In genomic region chr1:9883585-9884449, GRCh38 we compare ENCODE assay signal across 17 cellular contexts. TPM values are rescaled to one million over a fixed set of nuclear protein-coding genes. Genes with fewer than 3 reads are reported as not detected.
DNase-seq lines count a peak whose midpoint lies in the region; ATAC-seq and TF ChIP-seq lines count a peak whose summit lies in the region.
"Had no signal": no experiment of that assay in that cellular context is flagged by ENCODE, and none has a peak within 500 bp of the region (broad histone marks: within the 10 kb centered on the region; RNA-seq: fewer than 3 reads in every experiment).

No MANE protein-coding gene starts in this region.

- peak overlapping the region; percentile 65 for H3K9ac ChIP-seq in neuronal stem cell (ENCODE audit: low read depth, low read length, poor library complexity)

- H4K8ac ChIP-seq in neuronal stem cell (ENCODE audit: low read depth, low read length), result peak overlapping the region; percentile 93

- BruUV-seq in Caco-2 (replicated peaks; lab: Mats Ljungman, UMichigan), result no TSS peak

- CTCF ChIA-PET in HEK293 (lab: Yijun Ruan, JAX) (interaction anchor here (0.6 to 3.4 kb wide), 5 partner anchors 9 to 186 kb away, joined by 3 to 16 read pairs (median 4); no protein-coding TSS in a partner anchor), Caco-2 (lab: Charles Lee) (interaction anchor here (1.2 kb wide), 1 partner anchor 11 kb away, joined by 4 read pairs; no protein-coding TSS in a partner anchor)

- intact Hi-C loops in left cardiac atrium (cut with DNase I) (no loop called here), Caco-2 (cut with micrococcal nuclease; ENCODE audit: unreplicated experiment) (no loop called here)

- H3K36me3 Mint-ChIP-seq in activated T-helper 17 cell treated with anti-CD3 and anti-CD28 coated beads, Interleukin-2, amount 50 U/mL, for 72 hours (ENCODE audit: low read depth), result no peaks in the 10 kb centered on the region
- no peaks in the 10 kb centered on the region for H3K36me3 Mint-ChIP-seq in Caco-2 (ENCODE audit: insufficient read depth, unreplicated experiment)

- peak overlapping the region; percentile 1 for H4K91ac ChIP-seq in neuronal stem cell (ENCODE audit: low read depth, low read length, poor library complexity)

- H3K4me3 Mint-ChIP-seq in activated T-helper 17 cell treated with anti-CD3 and anti-CD28 coated beads, Interleukin-2, amount 50 U/mL, for 72 hours, result no peak overlapping the region
- no peak overlapping the region for H3K4me3 Mint-ChIP-seq in Caco-2 (ENCODE audit: unreplicated experiment)
- H3K4me3 Mint-ChIP-seq: activated CD4-positive, alpha-beta T cell treated with anti-CD3 and anti-CD28 coated beads, Interleukin-2, amount 10 ng/mL, durations not matched to agents 24 days and 14 days had no signal

- H3K27me3 Mint-ChIP-seq in activated T-helper 17 cell treated with anti-CD3 and anti-CD28 coated beads, Interleukin-2, amount 50 U/mL, for 72 hours, result no peaks in the 10 kb centered on the region
- no peaks in the 10 kb centered on the region for H3K27me3 Mint-ChIP-seq in Caco-2 (ENCODE audit: insufficient read depth, unreplicated experiment)
- H3K27me3 Mint-ChIP-seq: activated CD4-positive, alpha-beta T cell treated with anti-CD3 and anti-CD28 coated beads, Interleukin-2, amount 10 ng/mL, durations not matched to agents 24 days and 14 days had no signal

- H3K14ac ChIP-seq in neuronal stem cell (ENCODE audit: low read length), result peak overlapping the region; percentile 79

- peaks cover 11% of the 10 kb centered on the region for H3K4me1 Mint-ChIP-seq in activated T-helper 17 cell treated with anti-CD3 and anti-CD28 coated beads, Interleukin-2, amount 50 U/mL, for 72 hours
- no peaks in the 10 kb centered on the region for H3K4me1 Mint-ChIP-seq in Caco-2 (ENCODE audit: low read depth, unreplicated experiment)

- H2BK15ac ChIP-seq in neuronal stem cell (ENCODE audit: low read length), result peak overlapping the region; percentile 23

- H3K9me3 ChIP-seq in HEK293 (ENCODE audit: control insufficient read depth, insufficient read depth, low read depth, low read length) (no peaks in the 10 kb centered on the region), neuronal stem cell (replicated peaks in 1 of 2; ENCODE audit: control insufficient read depth in 2 of 2, insufficient read depth in 1 of 2, low read depth in 1 of 2, low read length in 2 of 2) (no peaks in the 10 kb centered on the region), Caco-2 (no peaks in the 10 kb centered on the region)
- H3K9me3 ChIP-seq: adrenal gland, esophagus muscularis mucosa, prostate gland had no signal

- no peak overlapping the region for H2BK5ac ChIP-seq in neuronal stem cell (ENCODE audit: low read length)

- H3K9me3 Mint-ChIP-seq in activated T-helper 17 cell treated with anti-CD3 and anti-CD28 coated beads, Interleukin-2, amount 50 U/mL, for 72 hours, result no peaks in the 10 kb centered on the region
- no peaks in the 10 kb centered on the region for H3K9me3 Mint-ChIP-seq in Caco-2 (ENCODE audit: unreplicated experiment)
- H3K9me3 Mint-ChIP-seq: activated CD4-positive, alpha-beta T cell treated with anti-CD3 and anti-CD28 coated beads, Interleukin-2, amount 10 ng/mL, durations not matched to agents 24 days and 14 days had no signal

- H3K4me1 ChIP-seq in HEK293 (ENCODE audit: control insufficient read depth, insufficient read depth, low read length) (no peaks in the 10 kb centered on the region; the same call in 1 of the 2 replicates), neuronal stem cell (ENCODE audit: control insufficient read depth in 2 of 2, insufficient read depth in 1 of 2, low read depth in 1 of 2, low read length in 2 of 2) (peaks cover 4 to 32% of the 10 kb centered on the region in 2 donors), Caco-2 (no peaks in the 10 kb centered on the region)
- H3K4me1 ChIP-seq: adrenal gland, prostate gland had no signal

- H3K23ac ChIP-seq in neuronal stem cell (ENCODE audit: low read depth, low read length, poor library complexity), result peak overlapping the region; percentile 87

- H3K36me3 ChIP-seq in HEK293 (ENCODE audit: control insufficient read depth in 2 of 2, insufficient read depth in 1 of 2, low read length in 2 of 2), result peaks cover 0 to 11% of the 10 kb centered on the region in 2 experiments; a peak in 1 of 3 replicates
- peaks cover 3 to 7% of the 10 kb centered on the region in 2 donors for H3K36me3 ChIP-seq in neuronal stem cell (replicated peaks in 1 of 2; ENCODE audit: control insufficient read depth in 2 of 2, insufficient read depth in 2 of 2, low read length in 2 of 2)
- no peaks in the 10 kb centered on the region for H3K36me3 ChIP-seq in Caco-2 (ENCODE audit: control insufficient read depth, insufficient read depth, low read length)
- H3K36me3 ChIP-seq: adrenal gland, prostate gland had no signal

- DNase-seq in left cardiac atrium (no peak), neuronal stem cell (ENCODE audit: low spot score) (no peak), Caco-2 (no peak), kidney tubule cell (ENCODE audit: low spot score) (no peak)
- DNase-seq in stimulated activated CD4-positive, alpha-beta T cell treated with anti-CD3 and anti-CD28 coated beads, Interleukin-4, amount 100 ng/mL, for 4 hours, result no peak
- DNase-seq: adrenal gland; DMS153; KG1; stimulated activated CD4-positive, alpha-beta T cell treated with anti-CD3 and anti-CD28 coated beads, Interleukin-15, amount 100 ng/mL, for 24 hours; T-helper 9 cell had no signal

- H3K4me3 ChIP-seq in HEK293 (ENCODE audit: low read depth, low read length) (no peak overlapping the region), neuronal stem cell (ENCODE audit: low read length in 2 of 2) (no peak overlapping the region), Caco-2 (ENCODE audit: low read depth, low read length) (no peak overlapping the region)
- H3K4me3 ChIP-seq: adrenal gland, coronary artery, esophagus muscularis mucosa, prostate gland had no signal

- ATAC-seq in activated T-helper 17 cell treated with anti-CD3 and anti-CD28 coated beads, Interleukin-2, amount 50 U/mL, for 72 hours (replicated peaks), result no peak
- ATAC-seq in left cardiac atrium (peak; percentile 18 to 31), GM19467 (IDR thresholded peaks at IDR 0.05; ENCODE audit: unreplicated experiment) (no peak)

- H2BK120ac ChIP-seq in neuronal stem cell (ENCODE audit: low read depth, low read length), result no peak overlapping the region

- peak overlapping the region; percentile 84 for H2BK12ac ChIP-seq in neuronal stem cell (ENCODE audit: low read length)

- H3K4ac ChIP-seq in neuronal stem cell (ENCODE audit: low read length), result peak overlapping the region; percentile 20

- H3K4me2 ChIP-seq in neuronal stem cell (ENCODE audit: insufficient read depth, low read length, poor library complexity, severe bottlenecking), result no peak overlapping the region

- H2AFZ ChIP-seq in neuronal stem cell (ENCODE audit: low read length), result no peak overlapping the region

- H3K79me1 ChIP-seq in neuronal stem cell (ENCODE audit: low read depth, low read length), result peaks cover 19% of the 10 kb centered on the region

- TF ChIP-seq CTCF in HEK293 (tag by site-specific recombination; IDR thresholded peaks at IDR 0.05) (no peak), Caco-2 (IDR thresholded peaks at IDR 0.05; ENCODE audit: insufficient read depth in 1 of 2, low read depth in 1 of 2, low read length in 1 of 2, severe bottlenecking in 1 of 2, unreplicated experiment in 1 of 2) (no peak)

- H3K27ac ChIP-seq in HEK293 (ENCODE audit: extremely low read depth, low read depth, low read length) (no peak overlapping the region), neuronal stem cell (replicated peaks; ENCODE audit: low read length) (peak overlapping the region; percentile 6)
- H3K27ac ChIP-seq: adrenal gland, coronary artery, esophagus muscularis mucosa, prostate gland had no signal

- no CpG with 5 or more reads among the region's 11 CpGs for WGBS in neuronal stem cell (ENCODE audit: extremely low coverage in 2 of 2, insufficient read length in 2 of 2, insufficient replicate concordance in 1 of 2), 2 donors

- POLR2A ChIA-PET in HEK293 (lab: Yijun Ruan, JAX) (no interaction called here), Caco-2 (lab: Charles Lee) (no interaction called here)

- H2AK5ac ChIP-seq in neuronal stem cell (ENCODE audit: low read depth, low read length), result peak overlapping the region; percentile 86

- H3K27me3 ChIP-seq in neuronal stem cell (ENCODE audit: control insufficient read depth in 3 of 3, insufficient read depth in 3 of 3, low read depth in 1 of 3, low read length in 3 of 3) (no peaks in the 10 kb centered on the region), Caco-2 (replicated peaks; ENCODE audit: control insufficient read depth, insufficient read depth, low read length) (no peaks in the 10 kb centered on the region)
- H3K27me3 ChIP-seq: adrenal gland, esophagus muscularis mucosa had no signal

- H3K18ac ChIP-seq in neuronal stem cell (ENCODE audit: low read length), result peak overlapping the region; percentile 83

- peak overlapping the region; percentile 56 for H3K27ac Mint-ChIP-seq in activated T-helper 17 cell treated with anti-CD3 and anti-CD28 coated beads, Interleukin-2, amount 50 U/mL, for 72 hours
- no peak overlapping the region for H3K27ac Mint-ChIP-seq in Caco-2 (ENCODE audit: unreplicated experiment)
- H3K27ac Mint-ChIP-seq: activated CD4-positive, alpha-beta T cell treated with anti-CD3 and anti-CD28 coated beads, Interleukin-2, amount 10 ng/mL, durations not matched to agents 24 days and 14 days had no signal

TF ChIP-seq in HEK293, 187 proteins besides CTCF, POLR2A, EP300 and RAD21 (continues in another document):
- peak; percentile 72; the same call in 1 of the 2 replicates for TF ChIP-seq EGR2 (tag by site-specific recombination; IDR thresholded peaks at IDR 0.05; ENCODE audit: low read depth)
- TF ChIP-seq ZIC2 (tag by site-specific recombination; IDR thresholded peaks at IDR 0.05), result peak; percentile 28; the same call in 1 of the 2 replicates
- TF ChIP-seq ZNF624 (tag by site-specific recombination; IDR thresholded peaks at IDR 0.05), result no peak
- no peak for TF ChIP-seq SCRT1 (tag by site-specific recombination; IDR thresholded peaks at IDR 0.05; ENCODE audit: borderline replicate concordance)
- TF ChIP-seq ZFHX2 (tag by site-specific recombination; conservative IDR thresholded peaks at IDR 0.05), result peak; percentile 52

RNA-seq across cellular contexts. Expression of gene CTNNBIP1, which starts 26.3 kb away (rescaled TPM):
- total RNA-seq in activated T-helper 17 cell treated with anti-CD3 and anti-CD28 coated beads, Interleukin-2, amount 50 U/mL, for 72 hours, result 1 to 10 TPM; 5.6 to 9.7 TPM
- total RNA-seq in left cardiac atrium (10 to 100 TPM; 32.2 to 34.1 TPM), Caco-2 (2022) (17.1 and 17.5 TPM in 2 replicates)
- polyA plus RNA-seq in neuronal stem cell (2013, experiment 1 of 2), result 123 TPM
- polyA plus RNA-seq in neuronal stem cell (2013, experiment 2 of 2), result 121 TPM

RNA-seq across cellular contexts. Expression of gene LZIC, which starts 59.4 kb away (rescaled TPM):
- total RNA-seq in activated T-helper 17 cell treated with anti-CD3 and anti-CD28 coated beads, Interleukin-2, amount 50 U/mL, for 72 hours, result 10 to 100 TPM; 17.4 to 28.4 TPM
- total RNA-seq in left cardiac atrium, result 10 to 100 TPM; 27.1 to 31.2 TPM
- 36.6 TPM for polyA plus RNA-seq in neuronal stem cell (2013, experiment 1 of 2)
- 38.1 TPM for polyA plus RNA-seq in neuronal stem cell (2013, experiment 2 of 2)
- total RNA-seq in Caco-2 (2022), result 27.0 and 33.2 TPM in 2 replicates

RNA-seq across cellular contexts. Expression of gene NMNAT1, which starts 59.5 kb away (rescaled TPM):
- 1 to 10 TPM; 5.5 to 8.4 TPM for total RNA-seq in activated T-helper 17 cell treated with anti-CD3 and anti-CD28 coated beads, Interleukin-2, amount 50 U/mL, for 72 hours
- total RNA-seq in left cardiac atrium (10 to 100 TPM; 14.9 to 19.1 TPM), Caco-2 (2022) (3.1 and 3.8 TPM in 2 replicates)
- polyA plus RNA-seq in neuronal stem cell (2013, experiment 1 of 2), result 9.0 TPM
- polyA plus RNA-seq in neuronal stem cell (2013, experiment 2 of 2), result 7.7 TPM

Comparison
In these comparisons a context has a peak if more than half of its experiments do, and no peak if none do; other contexts are left out.
1. ATAC-seq: peak in left cardiac atrium (2 of 2); none in activated T-helper 17 cell treated with anti-CD3 and anti-CD28 coated beads, Interleukin-2, amount 50 U/mL, for 72 hours (single experiment) and GM19467 (single experiment).